In the genomic region with DNA sequence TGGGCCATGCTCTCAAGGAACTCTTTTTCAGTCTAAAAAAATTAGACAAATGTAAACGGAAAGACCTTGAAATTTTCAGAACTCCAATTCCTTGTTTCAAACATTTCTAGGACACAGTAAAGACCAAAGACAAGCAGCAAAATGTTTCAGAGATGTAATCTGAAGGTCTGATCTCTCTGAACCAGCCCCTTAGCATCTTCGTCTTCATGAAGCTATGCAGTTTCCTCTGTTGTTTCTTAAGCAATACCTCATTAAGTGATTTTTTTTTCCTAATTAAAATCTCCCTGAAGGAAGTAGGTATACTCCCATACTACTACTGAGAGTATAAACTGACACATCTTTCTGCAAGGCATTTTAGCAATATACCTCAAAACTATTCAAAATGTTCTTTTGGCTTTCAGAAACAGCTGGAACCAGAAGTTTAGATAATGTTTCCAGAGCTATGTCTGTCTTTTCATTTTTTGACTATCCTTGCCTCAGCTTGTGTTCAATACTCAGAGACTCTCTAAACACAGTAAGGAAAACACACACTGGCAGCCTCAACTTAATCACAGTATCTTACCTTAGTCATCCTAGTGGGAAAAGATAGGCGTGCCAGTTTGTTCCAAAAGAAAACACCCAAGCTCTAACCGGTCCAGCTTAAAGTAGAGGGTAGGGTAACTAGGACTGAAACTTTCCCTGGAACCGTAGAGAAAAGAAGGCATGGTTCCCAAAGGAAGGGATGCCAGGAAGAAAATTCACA, we compare ENCODE assay signal across 15 cellular contexts.
"Had no signal": no experiment of that assay in that cellular context is flagged by ENCODE, and none has a peak within 500 bp of the region (broad histone marks: within the 10 kb centered on the region; RNA-seq: fewer than 3 reads in every experiment).

No MANE protein-coding gene starts in this region.

- H3K4me1 Mint-ChIP-seq: activated CD4-positive, alpha-beta T cell treated with anti-CD3 and anti-CD28 coated beads, Interleukin-2, amount 10 ng/mL, durations not matched to agents 7 days and 5 days; neural progenitor cell had no signal

- H3K27me3 Mint-ChIP-seq: activated CD4-positive, alpha-beta T cell treated with anti-CD3 and anti-CD28 coated beads, Interleukin-2, amount 10 ng/mL, durations not matched to agents 7 days and 5 days had no signal

- H3K27me3 ChIP-seq: adrenal gland, body of pancreas, dorsolateral prefrontal cortex, esophagus squamous epithelium, neural progenitor cell, thyroid gland had no signal

- H3K27ac ChIP-seq: adrenal gland, body of pancreas, dorsolateral prefrontal cortex, esophagus squamous epithelium, neural progenitor cell, parathyroid adenoma, skin epidermis, thyroid gland had no signal

- H3K36me3 ChIP-seq: adrenal gland, esophagus squamous epithelium, neural progenitor cell, thyroid gland had no signal

- H3K4me3 ChIP-seq: adrenal gland, body of pancreas, dorsolateral prefrontal cortex, esophagus squamous epithelium, neural progenitor cell, skin epidermis, thyroid gland had no signal

- DNase-seq: activated CD4-positive, alpha-beta T cell treated with anti-CD3 and anti-CD28 coated beads, Interleukin-2, amount 10 ng/mL, durations not matched to agents 7 days and 5 days; activated CD4-positive, CD25-positive, alpha-beta regulatory T cell; activated CD8-positive, alpha-beta memory T cell treated with anti-CD3 and anti-CD28 coated beads for 24 hours; activated naive CD4-positive, alpha-beta T cell treated with anti-CD3 and anti-CD28 coated beads, Interleukin-2, amount 50 U/mL, for 16 hours; adrenal gland; body of pancreas; dorsolateral prefrontal cortex; esophagus squamous epithelium; retina; thyroid gland had no signal

- H3K9me3 Mint-ChIP-seq: activated CD4-positive, alpha-beta T cell treated with anti-CD3 and anti-CD28 coated beads, Interleukin-2, amount 10 ng/mL, durations not matched to agents 7 days and 5 days; T-helper 1 cell treated with Interleukin-12 subunit alpha and Interleukin-12 subunit beta and Interleukin-4 antibody, amounts not matched to agents 30 μg/mL and 1 μg/mL, for 36 hours had no signal

- H3K4me1 ChIP-seq: body of pancreas, neural progenitor cell, parathyroid adenoma had no signal

- H3K4me3 Mint-ChIP-seq: activated CD4-positive, alpha-beta T cell treated with anti-CD3 and anti-CD28 coated beads, Interleukin-2, amount 10 ng/mL, durations not matched to agents 7 days and 5 days; mesothelial cell of epicardium; neural progenitor cell; T-helper 1 cell treated with Interleukin-12 subunit alpha and Interleukin-12 subunit beta and Interleukin-4 antibody, amounts not matched to agents 30 μg/mL and 1 μg/mL, for 36 hours had no signal

- ATAC-seq: body of pancreas had no signal

- H3K9me3 ChIP-seq: adrenal gland, body of pancreas, esophagus squamous epithelium, thyroid gland had no signal

- H3K27ac Mint-ChIP-seq: activated CD4-positive, alpha-beta T cell treated with anti-CD3 and anti-CD28 coated beads, Interleukin-2, amount 10 ng/mL, durations not matched to agents 7 days and 5 days; mesothelial cell of epicardium; neural progenitor cell; T-helper 1 cell treated with Interleukin-12 subunit alpha and Interleukin-12 subunit beta and Interleukin-4 antibody, amounts not matched to agents 30 μg/mL and 1 μg/mL, for 36 hours had no signal
